Comparison of ENCODE assay signal across 1 cellular context in the genomic region with DNA sequence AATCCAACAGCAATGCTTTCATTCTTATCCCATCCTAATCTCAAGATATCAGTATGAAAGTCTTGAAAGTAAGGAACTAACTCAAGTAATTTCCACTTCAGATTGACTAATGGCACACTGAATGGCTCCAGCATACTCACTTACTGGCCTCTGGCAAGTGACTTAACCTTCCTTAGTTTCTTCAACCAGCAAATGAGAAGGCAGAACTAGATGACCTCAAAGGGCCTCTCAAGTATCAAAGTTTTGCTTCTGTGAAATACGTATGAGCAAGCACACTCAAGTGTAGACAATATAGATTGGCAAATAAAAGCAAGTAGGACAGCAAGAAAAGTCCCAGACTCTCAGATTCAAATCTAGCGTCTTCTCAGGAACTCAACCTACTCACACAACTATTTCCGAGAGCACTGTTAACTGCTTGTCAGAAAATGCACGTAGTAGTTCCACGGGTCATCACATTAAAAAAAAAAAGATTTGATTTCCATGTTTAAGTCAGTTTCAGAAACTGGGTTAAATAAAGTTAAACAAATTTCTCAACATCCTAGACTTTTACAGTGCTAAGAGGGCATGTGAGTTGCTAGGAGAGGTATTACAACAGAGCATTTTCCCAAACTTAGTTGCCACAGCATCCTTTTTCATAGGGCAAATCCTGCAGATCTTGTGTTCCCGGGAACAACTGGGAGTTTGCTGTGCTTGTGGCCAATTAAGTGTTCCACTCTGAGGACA.
TF ChIP-seq lines count a peak whose summit lies in the region.

No MANE protein-coding gene starts in this region.

TF ChIP-seq in GM23338, 12 proteins besides CTCF, POLR2A, EP300 and RAD21 (continued from another document):
- TF ChIP-seq, protein P1, sequence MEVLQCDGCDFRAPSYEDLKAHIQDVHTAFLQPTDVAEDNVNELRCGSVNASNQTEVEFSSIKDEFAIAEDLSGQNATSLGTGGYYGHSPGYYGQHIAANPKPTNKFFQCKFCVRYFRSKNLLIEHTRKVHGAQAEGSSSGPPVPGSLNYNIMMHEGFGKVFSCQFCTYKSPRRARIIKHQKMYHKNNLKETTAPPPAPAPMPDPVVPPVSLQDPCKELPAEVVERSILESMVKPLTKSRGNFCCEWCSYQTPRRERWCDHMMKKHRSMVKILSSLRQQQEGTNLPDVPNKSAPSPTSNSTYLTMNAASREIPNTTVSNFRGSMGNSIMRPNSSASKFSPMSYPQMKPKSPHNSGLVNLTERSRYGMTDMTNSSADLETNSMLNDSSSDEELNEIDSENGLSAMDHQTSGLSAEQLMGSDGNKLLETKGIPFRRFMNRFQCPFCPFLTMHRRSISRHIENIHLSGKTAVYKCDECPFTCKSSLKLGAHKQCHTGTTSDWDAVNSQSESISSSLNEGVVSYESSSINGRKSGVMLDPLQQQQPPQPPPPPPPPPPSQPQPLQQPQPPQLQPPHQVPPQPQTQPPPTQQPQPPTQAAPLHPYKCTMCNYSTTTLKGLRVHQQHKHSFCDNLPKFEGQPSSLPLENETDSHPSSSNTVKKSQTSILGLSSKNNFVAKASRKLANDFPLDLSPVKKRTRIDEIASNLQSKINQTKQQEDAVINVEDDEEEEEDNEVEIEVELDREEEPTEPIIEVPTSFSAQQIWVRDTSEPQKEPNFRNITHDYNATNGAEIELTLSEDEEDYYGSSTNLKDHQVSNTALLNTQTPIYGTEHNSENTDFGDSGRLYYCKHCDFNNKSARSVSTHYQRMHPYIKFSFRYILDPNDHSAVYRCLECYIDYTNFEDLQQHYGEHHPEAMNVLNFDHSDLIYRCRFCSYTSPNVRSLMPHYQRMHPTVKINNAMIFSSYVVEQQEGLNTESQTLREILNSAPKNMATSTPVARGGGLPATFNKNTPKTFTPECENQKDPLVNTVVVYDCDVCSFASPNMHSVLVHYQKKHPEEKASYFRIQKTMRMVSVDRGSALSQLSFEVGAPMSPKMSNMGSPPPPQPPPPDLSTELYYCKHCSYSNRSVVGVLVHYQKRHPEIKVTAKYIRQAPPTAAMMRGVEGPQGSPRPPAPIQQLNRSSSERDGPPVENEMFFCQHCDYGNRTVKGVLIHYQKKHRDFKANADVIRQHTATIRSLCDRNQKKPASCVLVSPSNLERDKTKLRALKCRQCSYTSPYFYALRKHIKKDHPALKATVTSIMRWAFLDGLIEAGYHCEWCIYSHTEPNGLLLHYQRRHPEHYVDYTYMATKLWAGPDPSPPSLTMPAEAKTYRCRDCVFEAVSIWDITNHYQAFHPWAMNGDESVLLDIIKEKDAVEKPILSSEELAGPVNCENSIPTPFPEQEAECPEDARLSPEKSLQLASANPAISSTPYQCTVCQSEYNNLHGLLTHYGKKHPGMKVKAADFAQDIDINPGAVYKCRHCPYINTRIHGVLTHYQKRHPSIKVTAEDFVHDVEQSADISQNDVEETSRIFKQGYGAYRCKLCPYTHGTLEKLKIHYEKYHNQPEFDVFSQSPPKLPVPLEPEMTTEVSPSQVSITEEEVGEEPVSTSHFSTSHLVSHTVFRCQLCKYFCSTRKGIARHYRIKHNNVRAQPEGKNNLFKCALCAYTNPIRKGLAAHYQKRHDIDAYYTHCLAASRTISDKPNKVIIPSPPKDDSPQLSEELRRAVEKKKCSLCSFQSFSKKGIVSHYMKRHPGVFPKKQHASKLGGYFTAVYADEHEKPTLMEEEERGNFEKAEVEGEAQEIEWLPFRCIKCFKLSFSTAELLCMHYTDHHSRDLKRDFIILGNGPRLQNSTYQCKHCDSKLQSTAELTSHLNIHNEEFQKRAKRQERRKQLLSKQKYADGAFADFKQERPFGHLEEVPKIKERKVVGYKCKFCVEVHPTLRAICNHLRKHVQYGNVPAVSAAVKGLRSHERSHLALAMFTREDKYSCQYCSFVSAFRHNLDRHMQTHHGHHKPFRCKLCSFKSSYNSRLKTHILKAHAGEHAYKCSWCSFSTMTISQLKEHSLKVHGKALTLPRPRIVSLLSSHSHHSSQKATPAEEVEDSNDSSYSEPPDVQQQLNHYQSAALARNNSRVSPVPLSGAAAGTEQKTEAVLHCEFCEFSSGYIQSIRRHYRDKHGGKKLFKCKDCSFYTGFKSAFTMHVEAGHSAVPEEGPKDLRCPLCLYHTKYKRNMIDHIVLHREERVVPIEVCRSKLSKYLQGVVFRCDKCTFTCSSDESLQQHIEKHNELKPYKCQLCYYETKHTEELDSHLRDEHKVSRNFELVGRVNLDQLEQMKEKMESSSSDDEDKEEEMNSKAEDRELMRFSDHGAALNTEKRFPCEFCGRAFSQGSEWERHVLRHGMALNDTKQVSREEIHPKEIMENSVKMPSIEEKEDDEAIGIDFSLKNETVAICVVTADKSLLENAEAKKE (CRISPR knock-in tag; IDR thresholded peaks at IDR 0.05), result no peak
- TF ChIP-seq, protein P2, sequence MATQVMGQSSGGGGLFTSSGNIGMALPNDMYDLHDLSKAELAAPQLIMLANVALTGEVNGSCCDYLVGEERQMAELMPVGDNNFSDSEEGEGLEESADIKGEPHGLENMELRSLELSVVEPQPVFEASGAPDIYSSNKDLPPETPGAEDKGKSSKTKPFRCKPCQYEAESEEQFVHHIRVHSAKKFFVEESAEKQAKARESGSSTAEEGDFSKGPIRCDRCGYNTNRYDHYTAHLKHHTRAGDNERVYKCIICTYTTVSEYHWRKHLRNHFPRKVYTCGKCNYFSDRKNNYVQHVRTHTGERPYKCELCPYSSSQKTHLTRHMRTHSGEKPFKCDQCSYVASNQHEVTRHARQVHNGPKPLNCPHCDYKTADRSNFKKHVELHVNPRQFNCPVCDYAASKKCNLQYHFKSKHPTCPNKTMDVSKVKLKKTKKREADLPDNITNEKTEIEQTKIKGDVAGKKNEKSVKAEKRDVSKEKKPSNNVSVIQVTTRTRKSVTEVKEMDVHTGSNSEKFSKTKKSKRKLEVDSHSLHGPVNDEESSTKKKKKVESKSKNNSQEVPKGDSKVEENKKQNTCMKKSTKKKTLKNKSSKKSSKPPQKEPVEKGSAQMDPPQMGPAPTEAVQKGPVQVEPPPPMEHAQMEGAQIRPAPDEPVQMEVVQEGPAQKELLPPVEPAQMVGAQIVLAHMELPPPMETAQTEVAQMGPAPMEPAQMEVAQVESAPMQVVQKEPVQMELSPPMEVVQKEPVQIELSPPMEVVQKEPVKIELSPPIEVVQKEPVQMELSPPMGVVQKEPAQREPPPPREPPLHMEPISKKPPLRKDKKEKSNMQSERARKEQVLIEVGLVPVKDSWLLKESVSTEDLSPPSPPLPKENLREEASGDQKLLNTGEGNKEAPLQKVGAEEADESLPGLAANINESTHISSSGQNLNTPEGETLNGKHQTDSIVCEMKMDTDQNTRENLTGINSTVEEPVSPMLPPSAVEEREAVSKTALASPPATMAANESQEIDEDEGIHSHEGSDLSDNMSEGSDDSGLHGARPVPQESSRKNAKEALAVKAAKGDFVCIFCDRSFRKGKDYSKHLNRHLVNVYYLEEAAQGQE (IDR thresholded peaks at IDR 0.05; ENCODE audit: unreplicated experiment), result no peak
- TF ChIP-seq CREB1 (CRISPR knock-in tag; IDR thresholded peaks at IDR 0.05; ENCODE audit: low read depth) (no peak), POLR2AphosphoS5 (IDR thresholded peaks at IDR 0.05; ENCODE audit: low read depth) (no peak), JUNB (IDR thresholded peaks at IDR 0.05; ENCODE audit: unreplicated experiment) (no peak), EZH2 (IDR thresholded peaks at IDR 0.05; ENCODE audit: low read depth, unreplicated experiment) (no peak)
- TF ChIP-seq, protein P3, sequence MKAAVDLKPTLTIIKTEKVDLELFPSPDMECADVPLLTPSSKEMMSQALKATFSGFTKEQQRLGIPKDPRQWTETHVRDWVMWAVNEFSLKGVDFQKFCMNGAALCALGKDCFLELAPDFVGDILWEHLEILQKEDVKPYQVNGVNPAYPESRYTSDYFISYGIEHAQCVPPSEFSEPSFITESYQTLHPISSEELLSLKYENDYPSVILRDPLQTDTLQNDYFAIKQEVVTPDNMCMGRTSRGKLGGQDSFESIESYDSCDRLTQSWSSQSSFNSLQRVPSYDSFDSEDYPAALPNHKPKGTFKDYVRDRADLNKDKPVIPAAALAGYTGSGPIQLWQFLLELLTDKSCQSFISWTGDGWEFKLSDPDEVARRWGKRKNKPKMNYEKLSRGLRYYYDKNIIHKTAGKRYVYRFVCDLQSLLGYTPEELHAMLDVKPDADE (IDR thresholded peaks at IDR 0.05), result no peak
